35 cellular contexts compared by ENCODE assay signal in the genomic region with DNA sequence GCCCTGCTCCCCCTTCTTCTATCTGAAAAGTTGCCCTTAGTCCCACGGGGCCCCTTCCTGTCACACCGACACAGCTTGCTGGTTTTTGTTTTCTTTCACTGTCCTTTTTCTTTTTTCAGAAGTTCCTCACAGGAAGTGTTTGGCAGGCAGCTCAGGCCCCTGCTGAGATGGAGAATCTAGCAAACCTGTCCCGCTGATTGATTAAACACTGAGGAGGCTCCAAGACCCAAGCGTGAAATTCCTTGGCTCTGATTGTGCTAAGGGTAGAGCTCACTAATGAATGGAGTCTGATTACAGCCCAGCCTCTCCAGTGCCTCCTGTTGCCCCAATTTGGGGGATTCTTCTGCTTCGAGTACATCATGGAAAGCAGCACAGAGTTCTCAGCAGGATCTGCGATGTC.
"Had no signal": no experiment of that assay in that cellular context is flagged by ENCODE, and none has a peak within 500 bp of the region (broad histone marks: within the 10 kb centered on the region; RNA-seq: fewer than 3 reads in every experiment).

No MANE protein-coding gene starts in this region.

- H3K27ac ChIP-seq: epithelial cell of prostate, esophagus squamous epithelium, heart right ventricle, left ventricle myocardium inferior, ovary, sigmoid colon, upper lobe of left lung, VCaP had no signal

- H3K36me3 ChIP-seq: esophagus squamous epithelium, heart right ventricle, left ventricle myocardium inferior, ovary, sigmoid colon, upper lobe of left lung had no signal

- ATAC-seq: heart right ventricle; mucosa of descending colon; natural killer cell treated with Interleukin-12 subunit alpha and Interleukin-12 subunit beta and Interleukin-15 and Interleukin-18, amount 100 ng/mL, for 72 hours; stimulated activated memory B cell treated with anti-CD40 and anti-IgM and Interleukin-4, amounts not matched to agents 10 μg/mL and 1 μg/mL and 100 μg/mL, for 72 hours; stimulated activated naive CD8-positive, alpha-beta T cell treated with anti-CD3 and anti-CD28 coated beads, Interleukin-15, amount 100 ng/mL, for 72 hours had no signal

- H3K9me3 ChIP-seq: esophagus squamous epithelium, heart right ventricle, left ventricle myocardium inferior, mucosa of descending colon, ovary, sigmoid colon, upper lobe of left lung had no signal

- DNase-seq: activated CD4-positive, alpha-beta memory T cell treated with anti-CD3 and anti-CD28 coated beads for 36 hours; activated CD4-positive, alpha-beta T cell treated with anti-CD3 and anti-CD28 coated beads for 48 hours; activated CD8-positive, alpha-beta memory T cell treated with anti-CD3 and anti-CD28 coated beads, Interleukin-2, amount 50 U/mL, for 4 hours; activated effector memory CD4-positive, alpha-beta T cell treated with anti-CD3 and anti-CD28 coated beads, Interleukin-2, amount 50 U/mL, for 16 hours; activated naive CD4-positive, alpha-beta T cell treated with anti-CD3 and anti-CD28 coated beads, Interleukin-2, amount 10 ng/mL, durations not matched to agents 7 days and 5 days; activated naive CD8-positive, alpha-beta T cell treated with anti-CD3 and anti-CD28 coated beads, Interleukin-2, amount 10 ng/mL, durations not matched to agents 7 days and 5 days; activated T-cell treated with anti-CD3 and anti-CD28 coated beads, Interleukin-2, amount 50 U/mL, for 1 hour; effector CD4-positive, alpha-beta T cell; esophagus squamous epithelium; foreskin melanocyte; heart right ventricle; left ventricle myocardium inferior; mucosa of descending colon; ovary; sigmoid colon; small intestine; stimulated activated CD4-positive, alpha-beta T cell treated with anti-CD3 and anti-CD28 coated beads, Interleukin-1b, Interleukin-23, amount 100 ng/mL, for 48 hours; stimulated activated CD4-positive, alpha-beta T cell treated with anti-CD3 and anti-CD28 coated beads, Interleukin-4, amount 100 ng/mL, for 4 hours; stimulated activated CD8-positive, alpha-beta memory T cell treated with anti-CD3 and anti-CD28 coated beads, Interleukin-4, amount 100 ng/mL, for 48 hours; stimulated activated naive CD8-positive, alpha-beta T cell treated with anti-CD3 and anti-CD28 coated beads, Interleukin-15, amount 100 ng/mL, for 72 hours; substantia nigra; upper lobe of left lung had no signal

- FAIRE-seq: bronchial epithelial cell, endometrium, islet of Langerhans, small intestine, TTC549 had no signal

- H3K27me3 Mint-ChIP-seq: activated naive CD8-positive, alpha-beta T cell treated with anti-CD3 and anti-CD28 coated beads, Interleukin-2, amount 10 ng/mL, durations not matched to agents 7 days and 5 days; dendritic cell treated with granulocyte-macrophage colony-stimulating factor and Interleukin-4, amounts not matched to agents 40 ng/mL and 50 ng/mL, for 4 days had no signal

- H3K4me3 Mint-ChIP-seq: activated CD4-positive, alpha-beta memory T cell treated with anti-CD3 and anti-CD28 coated beads for 36 hours; activated naive CD4-positive, alpha-beta T cell treated with anti-CD3 and anti-CD28 coated beads, Interleukin-2, amount 10 ng/mL, durations not matched to agents 7 days and 5 days; activated naive CD8-positive, alpha-beta T cell treated with anti-CD3 and anti-CD28 coated beads, Interleukin-2, amount 10 ng/mL, durations not matched to agents 7 days and 5 days; activated T-helper 1 cell treated with anti-CD3 and anti-CD28 coated beads, Interleukin-12 subunit alpha, Interleukin-12 subunit beta, Interleukin-2, Interleukin-4 antibody, amounts not matched to agents 30 ng/mL and 10 ng/mL and 1 ng/mL, durations not matched to agents 14 hours and 24 hours and 36 hours; central memory CD8-positive, alpha-beta T cell; dendritic cell treated with granulocyte-macrophage colony-stimulating factor and Interleukin-4, amounts not matched to agents 40 ng/mL and 50 ng/mL, for 4 days; natural killer cell treated with Interleukin-12 subunit alpha and Interleukin-12 subunit beta and Interleukin-15 and Interleukin-18, amount 100 ng/mL, for 72 hours; stimulated activated memory B cell treated with anti-CD40 and anti-IgM and Interleukin-4, amounts not matched to agents 10 μg/mL and 1 μg/mL and 100 μg/mL, for 72 hours; stimulated activated naive CD8-positive, alpha-beta T cell treated with anti-CD3 and anti-CD28 coated beads, Interleukin-15, amount 100 ng/mL, for 72 hours had no signal

- H3K9me3 Mint-ChIP-seq: activated CD4-positive, alpha-beta memory T cell treated with anti-CD3 and anti-CD28 coated beads for 36 hours; activated naive CD4-positive, alpha-beta T cell treated with anti-CD3 and anti-CD28 coated beads, Interleukin-2, amount 10 ng/mL, durations not matched to agents 7 days and 5 days; activated naive CD8-positive, alpha-beta T cell treated with anti-CD3 and anti-CD28 coated beads, Interleukin-2, amount 10 ng/mL, durations not matched to agents 7 days and 5 days; activated T-helper 1 cell treated with anti-CD3 and anti-CD28 coated beads, Interleukin-12 subunit alpha, Interleukin-12 subunit beta, Interleukin-2, Interleukin-4 antibody, amounts not matched to agents 30 ng/mL and 10 ng/mL and 1 ng/mL, durations not matched to agents 14 hours and 24 hours and 36 hours; central memory CD8-positive, alpha-beta T cell; dendritic cell treated with granulocyte-macrophage colony-stimulating factor and Interleukin-4, amounts not matched to agents 40 ng/mL and 50 ng/mL, for 4 days; natural killer cell treated with Interleukin-12 subunit alpha and Interleukin-12 subunit beta and Interleukin-15 and Interleukin-18, amount 100 ng/mL, for 72 hours; stimulated activated memory B cell treated with anti-CD40 and anti-IgM and Interleukin-4, amounts not matched to agents 10 μg/mL and 1 μg/mL and 100 μg/mL, for 72 hours; stimulated activated naive CD8-positive, alpha-beta T cell treated with anti-CD3 and anti-CD28 coated beads, Interleukin-15, amount 100 ng/mL, for 72 hours had no signal

- H3K36me3 Mint-ChIP-seq: activated CD4-positive, alpha-beta memory T cell treated with anti-CD3 and anti-CD28 coated beads for 36 hours; activated naive CD4-positive, alpha-beta T cell treated with anti-CD3 and anti-CD28 coated beads, Interleukin-2, amount 10 ng/mL, durations not matched to agents 7 days and 5 days; activated naive CD8-positive, alpha-beta T cell treated with anti-CD3 and anti-CD28 coated beads, Interleukin-2, amount 10 ng/mL, durations not matched to agents 7 days and 5 days; natural killer cell treated with Interleukin-12 subunit alpha and Interleukin-12 subunit beta and Interleukin-15 and Interleukin-18, amount 100 ng/mL, for 72 hours; stimulated activated memory B cell treated with anti-CD40 and anti-IgM and Interleukin-4, amounts not matched to agents 10 μg/mL and 1 μg/mL and 100 μg/mL, for 72 hours had no signal

- H3K4me3 ChIP-seq: esophagus squamous epithelium, heart right ventricle, left ventricle myocardium inferior, lung, mucosa of descending colon, ovary, sigmoid colon, upper lobe of left lung had no signal

- H3K27ac Mint-ChIP-seq: activated CD4-positive, alpha-beta memory T cell treated with anti-CD3 and anti-CD28 coated beads for 36 hours; activated naive CD4-positive, alpha-beta T cell treated with anti-CD3 and anti-CD28 coated beads, Interleukin-2, amount 10 ng/mL, durations not matched to agents 7 days and 5 days; activated naive CD8-positive, alpha-beta T cell treated with anti-CD3 and anti-CD28 coated beads, Interleukin-2, amount 10 ng/mL, durations not matched to agents 7 days and 5 days; activated T-helper 1 cell treated with anti-CD3 and anti-CD28 coated beads, Interleukin-12 subunit alpha, Interleukin-12 subunit beta, Interleukin-2, Interleukin-4 antibody, amounts not matched to agents 30 ng/mL and 10 ng/mL and 1 ng/mL, durations not matched to agents 14 hours and 24 hours and 36 hours; dendritic cell treated with granulocyte-macrophage colony-stimulating factor and Interleukin-4, amounts not matched to agents 40 ng/mL and 50 ng/mL, for 4 days; natural killer cell treated with Interleukin-12 subunit alpha and Interleukin-12 subunit beta and Interleukin-15 and Interleukin-18, amount 100 ng/mL, for 72 hours; progenitor cell of endocrine pancreas; stimulated activated memory B cell treated with anti-CD40 and anti-IgM and Interleukin-4, amounts not matched to agents 10 μg/mL and 1 μg/mL and 100 μg/mL, for 72 hours had no signal

- H3K27me3 ChIP-seq: heart right ventricle, ovary, sigmoid colon, upper lobe of left lung had no signal

- H3K4me1 ChIP-seq: esophagus squamous epithelium, sigmoid colon, upper lobe of left lung had no signal

- H3K4me1 Mint-ChIP-seq: activated naive CD4-positive, alpha-beta T cell treated with anti-CD3 and anti-CD28 coated beads, Interleukin-2, amount 10 ng/mL, durations not matched to agents 7 days and 5 days; activated naive CD8-positive, alpha-beta T cell treated with anti-CD3 and anti-CD28 coated beads, Interleukin-2, amount 10 ng/mL, durations not matched to agents 7 days and 5 days; central memory CD8-positive, alpha-beta T cell; stimulated activated memory B cell treated with anti-CD40 and anti-IgM and Interleukin-4, amounts not matched to agents 10 μg/mL and 1 μg/mL and 100 μg/mL, for 72 hours; stimulated activated naive CD8-positive, alpha-beta T cell treated with anti-CD3 and anti-CD28 coated beads, Interleukin-15, amount 100 ng/mL, for 72 hours had no signal
